Comparison of ENCODE assay signal across 32 cellular contexts in genomic region chr6:161641175-161641574, GRCh38.
"Had no signal": no experiment of that assay in that cellular context is flagged by ENCODE, and none has a peak within 500 bp of the region (broad histone marks: within the 10 kb centered on the region; RNA-seq: fewer than 3 reads in every experiment).

No MANE protein-coding gene starts in this region.

- H3K27ac ChIP-seq: colonic mucosa, epithelial cell of prostate, WERI-Rb-1 had no signal

- H3K4me3 Mint-ChIP-seq: activated B cell treated with CpG ODN at 0.5 μM for 24 hours; activated CD8-positive, alpha-beta T cell treated with anti-CD3 and anti-CD28 coated beads for 36 hours; activated naive CD8-positive, alpha-beta T cell; activated T-cell treated with anti-CD3 and anti-CD28 coated beads, Interleukin-2, amount 50 U/mL, for 4 hours; activated T-helper 17 cell treated with anti-CD3 and anti-CD28 coated beads, Interleukin-2, amount 50 U/mL, for 72 hours; T-helper 17 cell; T-helper 2 cell treated with Interferon-gamma antibody and Interleukin-4, amounts not matched to agents 5 μg/mL and 100 μg/mL, for 36 hours had no signal

- H3K9me3 ChIP-seq: colonic mucosa had no signal

- H3K4me1 Mint-ChIP-seq: activated B cell treated with CpG ODN at 0.5 μM for 24 hours; activated T-helper 17 cell treated with anti-CD3 and anti-CD28 coated beads, Interleukin-2, amount 50 U/mL, for 72 hours; T-helper 17 cell had no signal

- DNase-seq: activated B cell treated with CpG ODN at 0.5 μM for 24 hours; activated CD4-positive, alpha-beta T cell treated with anti-CD3 and anti-CD28 coated beads for 48 hours; activated CD4-positive, alpha-beta T cell treated with anti-CD3 and anti-CD28 coated beads, Interleukin-2, amount 50 U/mL, for 1 hour; activated CD4-positive, alpha-beta T cell treated with anti-CD3 and anti-CD28 coated beads, Interleukin-2, amount 50 U/mL, for 48 hours; activated CD8-positive, alpha-beta memory T cell treated with anti-CD3 and anti-CD28 coated beads for 24 hours; activated CD8-positive, alpha-beta T cell treated with anti-CD3 and anti-CD28 coated beads for 36 hours; activated effector memory CD4-positive, alpha-beta T cell treated with Interleukin-2 at 50 U/mL for 16 hours; activated gamma-delta T cell treated with Interleukin-2 at 50 U/mL for 16 hours; activated naive CD4-positive, alpha-beta T cell treated with anti-CD3 and anti-CD28 coated beads, Interleukin-2, amount 50 U/mL, for 16 hours; activated naive CD4-positive, alpha-beta T cell treated with Interleukin-2 at 50 U/mL for 16 hours; activated T-cell treated with anti-CD3 and anti-CD28 coated beads, Interleukin-2, amount 50 U/mL, for 4 hours; amniotic stem cell; anterior cingulate cortex; central memory CD4-positive, alpha-beta T cell; cerebellar nuclear complex; colonic mucosa; effector CD8-positive, alpha-beta T cell; foreskin fibroblast; head of caudate nucleus; T-helper 1 cell; T-helper 17 cell; T1000; WERI-Rb-1 had no signal

- ATAC-seq: activated CD4-positive, CD25-positive, alpha-beta regulatory T cell treated with anti-CD3 and anti-CD28 coated beads, Interleukin-2, amount 50 U/mL, for 24 hours; activated CD8-positive, alpha-beta T cell treated with anti-CD3 and anti-CD28 coated beads for 36 hours; activated T-cell treated with anti-CD3 and anti-CD28 coated beads, Interleukin-2, amount 50 U/mL, for 4 hours; activated T-helper 17 cell treated with anti-CD3 and anti-CD28 coated beads, Interleukin-2, amount 50 U/mL, for 72 hours; T-helper 17 cell had no signal

- H3K27ac Mint-ChIP-seq: activated B cell treated with CpG ODN at 0.5 μM for 24 hours; activated CD8-positive, alpha-beta T cell treated with anti-CD3 and anti-CD28 coated beads for 36 hours; activated naive CD8-positive, alpha-beta T cell; activated T-helper 17 cell treated with anti-CD3 and anti-CD28 coated beads, Interleukin-2, amount 50 U/mL, for 72 hours; T-helper 17 cell; T-helper 2 cell treated with Interferon-gamma antibody and Interleukin-4, amounts not matched to agents 5 μg/mL and 100 μg/mL, for 36 hours had no signal

- H3K36me3 Mint-ChIP-seq: activated naive CD8-positive, alpha-beta T cell had no signal

- H3K4me1 ChIP-seq: colonic mucosa had no signal

- H3K27me3 ChIP-seq: colonic mucosa had no signal

- H3K36me3 ChIP-seq: colonic mucosa, WERI-Rb-1 had no signal

- H3K4me3 ChIP-seq: colonic mucosa had no signal

- H3K27me3 Mint-ChIP-seq: activated B cell treated with CpG ODN at 0.5 μM for 24 hours; activated CD8-positive, alpha-beta T cell treated with anti-CD3 and anti-CD28 coated beads for 36 hours; activated naive CD8-positive, alpha-beta T cell; T-helper 17 cell had no signal

- FAIRE-seq: astrocyte, endometrium, endothelial cell of umbilical vein, frontal cortex had no signal
